Comparison of ENCODE assay signal across 1 cellular context in the genomic region with DNA sequence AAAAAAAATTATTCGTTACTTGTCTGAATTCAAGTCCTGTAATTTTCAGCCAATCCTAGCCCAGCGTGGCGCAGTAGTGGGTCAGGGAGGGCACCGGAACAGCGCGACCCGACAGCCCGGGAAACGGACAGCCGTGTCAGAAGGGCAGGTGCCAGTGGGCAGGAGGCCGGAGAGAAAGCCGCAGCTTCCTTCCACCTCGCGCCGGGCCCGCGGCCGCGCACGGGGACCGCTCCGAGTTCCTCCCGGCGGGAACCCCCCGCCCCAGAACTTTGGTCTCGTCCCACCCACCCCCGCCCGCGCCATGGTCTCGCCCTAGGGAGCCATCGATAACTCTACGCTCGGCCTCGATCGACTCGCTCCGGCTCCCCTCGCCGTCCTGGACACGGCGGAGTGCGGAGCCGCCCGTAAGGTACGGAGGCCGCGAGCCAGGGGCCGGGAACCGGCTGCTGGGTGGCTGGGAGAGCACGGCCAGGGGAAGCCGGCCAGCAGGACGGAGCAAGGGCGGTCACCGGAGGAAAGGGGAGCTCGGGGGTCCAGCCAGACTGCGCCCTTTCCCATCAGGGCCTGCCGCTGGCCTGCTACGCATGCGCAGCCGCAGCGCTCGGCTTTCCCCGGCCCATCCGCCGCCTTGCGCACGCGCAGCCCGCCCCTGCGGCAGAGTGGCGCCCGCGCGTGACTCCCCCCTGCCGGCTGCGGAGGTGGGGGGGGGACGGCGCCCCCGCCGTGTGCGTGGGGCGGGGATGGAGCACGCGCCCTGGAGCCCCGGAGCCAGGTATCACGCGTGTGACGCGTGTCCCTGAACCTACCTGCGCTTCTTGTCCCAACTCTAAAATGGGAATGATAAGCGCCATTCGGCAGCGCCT.
TF ChIP-seq lines count a peak whose summit lies in the region.

A gene with protein sequence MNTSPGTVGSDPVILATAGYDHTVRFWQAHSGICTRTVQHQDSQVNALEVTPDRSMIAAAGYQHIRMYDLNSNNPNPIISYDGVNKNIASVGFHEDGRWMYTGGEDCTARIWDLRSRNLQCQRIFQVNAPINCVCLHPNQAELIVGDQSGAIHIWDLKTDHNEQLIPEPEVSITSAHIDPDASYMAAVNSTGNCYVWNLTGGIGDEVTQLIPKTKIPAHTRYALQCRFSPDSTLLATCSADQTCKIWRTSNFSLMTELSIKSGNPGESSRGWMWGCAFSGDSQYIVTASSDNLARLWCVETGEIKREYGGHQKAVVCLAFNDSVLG (plus strand): TSS at position 351 of the 863 bp plus-strand sequence. CDS start 632 bp downstream, outside the sequence.

TF ChIP-seq in K562, 482 proteins besides CTCF, POLR2A, EP300 and RAD21 (continued from another document and continues in another):
- TF ChIP-seq, protein P1, sequence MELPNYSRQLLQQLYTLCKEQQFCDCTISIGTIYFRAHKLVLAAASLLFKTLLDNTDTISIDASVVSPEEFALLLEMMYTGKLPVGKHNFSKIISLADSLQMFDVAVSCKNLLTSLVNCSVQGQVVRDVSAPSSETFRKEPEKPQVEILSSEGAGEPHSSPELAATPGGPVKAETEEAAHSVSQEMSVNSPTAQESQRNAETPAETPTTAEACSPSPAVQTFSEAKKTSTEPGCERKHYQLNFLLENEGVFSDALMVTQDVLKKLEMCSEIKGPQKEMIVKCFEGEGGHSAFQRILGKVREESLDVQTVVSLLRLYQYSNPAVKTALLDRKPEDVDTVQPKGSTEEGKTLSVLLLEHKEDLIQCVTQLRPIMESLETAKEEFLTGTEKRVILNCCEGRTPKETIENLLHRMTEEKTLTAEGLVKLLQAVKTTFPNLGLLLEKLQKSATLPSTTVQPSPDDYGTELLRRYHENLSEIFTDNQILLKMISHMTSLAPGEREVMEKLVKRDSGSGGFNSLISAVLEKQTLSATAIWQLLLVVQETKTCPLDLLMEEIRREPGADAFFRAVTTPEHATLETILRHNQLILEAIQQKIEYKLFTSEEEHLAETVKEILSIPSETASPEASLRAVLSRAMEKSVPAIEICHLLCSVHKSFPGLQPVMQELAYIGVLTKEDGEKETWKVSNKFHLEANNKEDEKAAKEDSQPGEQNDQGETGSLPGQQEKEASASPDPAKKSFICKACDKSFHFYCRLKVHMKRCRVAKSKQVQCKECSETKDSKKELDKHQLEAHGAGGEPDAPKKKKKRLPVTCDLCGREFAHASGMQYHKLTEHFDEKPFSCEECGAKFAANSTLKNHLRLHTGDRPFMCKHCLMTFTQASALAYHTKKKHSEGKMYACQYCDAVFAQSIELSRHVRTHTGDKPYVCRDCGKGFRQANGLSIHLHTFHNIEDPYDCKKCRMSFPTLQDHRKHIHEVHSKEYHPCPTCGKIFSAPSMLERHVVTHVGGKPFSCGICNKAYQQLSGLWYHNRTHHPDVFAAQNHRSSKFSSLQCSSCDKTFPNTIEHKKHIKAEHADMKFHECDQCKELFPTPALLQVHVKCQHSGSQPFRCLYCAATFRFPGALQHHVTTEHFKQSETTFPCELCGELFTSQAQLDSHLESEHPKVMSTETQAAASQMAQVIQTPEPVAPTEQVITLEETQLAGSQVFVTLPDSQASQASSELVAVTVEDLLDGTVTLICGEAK (IDR thresholded peaks at IDR 0.05): 0 out of 2 replicates have a peak, but pooled peaks have one; percentile 42
- TF ChIP-seq, protein P1 (CRISPR knock-in tag; IDR thresholded peaks at IDR 0.05): no peak
- TF ChIP-seq PRMT5 (CRISPR knock-in tag; IDR thresholded peaks at IDR 0.05) (no peak), ZNF507 (tag; conservative IDR thresholded peaks at IDR 0.05) (no peak), EGR1 (conservative IDR thresholded peaks at IDR 0.05) (peak; percentile 93), THAP7 (CRISPR knock-in tag; IDR thresholded peaks at IDR 0.05) (no peak), CHCHD3 (CRISPR knock-in tag; IDR thresholded peaks at IDR 0.05) (no peak), ZNF655 (CRISPR knock-in tag; IDR thresholded peaks at IDR 0.05) (no peak), ZFP36 (IDR thresholded peaks at IDR 0.05; ENCODE audit: low read depth, low read length, partially characterized antibody) (no peak), JUNB (CRISPR knock-in tag; conservative IDR thresholded peaks at IDR 0.05) (0 out of 2 replicates have a peak, but pooled peaks have one; percentile 20), CCNT2 (IDR thresholded peaks at IDR 0.05; ENCODE audit: borderline replicate concordance, extremely low read depth, insufficient read length, low read depth, low read length) (peak; percentile 76), SRSF1 (IDR thresholded peaks at IDR 0.05; ENCODE audit: low read depth, low read length) (no peak), CEBPG (CRISPR knock-in tag; IDR thresholded peaks at IDR 0.05) (no peak; the same call in 1 of the 2 replicates), CEBPG (tag; conservative IDR thresholded peaks at IDR 0.05 in 1 of 2, IDR thresholded peaks at IDR 0.05 in 1 of 2) (no peak), ZNF24 (IDR thresholded peaks at IDR 0.05) (no peak; the same call in 1 of the 2 replicates), CHAMP1 (IDR thresholded peaks at IDR 0.05) (no peak), C11orf30 (IDR thresholded peaks at IDR 0.05; ENCODE audit: low read depth) (peak; percentile 83), NR1H2 (CRISPR knock-in tag; IDR thresholded peaks at IDR 0.05) (peak; percentile 82; the same call in 1 of the 2 replicates), BRF2 (IDR thresholded peaks at IDR 0.05; ENCODE audit: borderline replicate concordance, insufficient read depth, insufficient read length) (no peak), BRF1 (IDR thresholded peaks at IDR 0.05; ENCODE audit: borderline replicate concordance, extremely low read depth, insufficient read length) (no peak), ZNF12 (CRISPR knock-in tag; IDR thresholded peaks at IDR 0.05) (no peak; the same call in 1 of the 2 replicates), LCOR (CRISPR knock-in tag; IDR thresholded peaks at IDR 0.05) (no peak), ZBTB8A (IDR thresholded peaks at IDR 0.05; ENCODE audit: partially characterized antibody) (no peak), MEIS2 (IDR thresholded peaks at IDR 0.05; ENCODE audit: partially characterized antibody) (peak; percentile 99)
- TF ChIP-seq, protein P2, sequence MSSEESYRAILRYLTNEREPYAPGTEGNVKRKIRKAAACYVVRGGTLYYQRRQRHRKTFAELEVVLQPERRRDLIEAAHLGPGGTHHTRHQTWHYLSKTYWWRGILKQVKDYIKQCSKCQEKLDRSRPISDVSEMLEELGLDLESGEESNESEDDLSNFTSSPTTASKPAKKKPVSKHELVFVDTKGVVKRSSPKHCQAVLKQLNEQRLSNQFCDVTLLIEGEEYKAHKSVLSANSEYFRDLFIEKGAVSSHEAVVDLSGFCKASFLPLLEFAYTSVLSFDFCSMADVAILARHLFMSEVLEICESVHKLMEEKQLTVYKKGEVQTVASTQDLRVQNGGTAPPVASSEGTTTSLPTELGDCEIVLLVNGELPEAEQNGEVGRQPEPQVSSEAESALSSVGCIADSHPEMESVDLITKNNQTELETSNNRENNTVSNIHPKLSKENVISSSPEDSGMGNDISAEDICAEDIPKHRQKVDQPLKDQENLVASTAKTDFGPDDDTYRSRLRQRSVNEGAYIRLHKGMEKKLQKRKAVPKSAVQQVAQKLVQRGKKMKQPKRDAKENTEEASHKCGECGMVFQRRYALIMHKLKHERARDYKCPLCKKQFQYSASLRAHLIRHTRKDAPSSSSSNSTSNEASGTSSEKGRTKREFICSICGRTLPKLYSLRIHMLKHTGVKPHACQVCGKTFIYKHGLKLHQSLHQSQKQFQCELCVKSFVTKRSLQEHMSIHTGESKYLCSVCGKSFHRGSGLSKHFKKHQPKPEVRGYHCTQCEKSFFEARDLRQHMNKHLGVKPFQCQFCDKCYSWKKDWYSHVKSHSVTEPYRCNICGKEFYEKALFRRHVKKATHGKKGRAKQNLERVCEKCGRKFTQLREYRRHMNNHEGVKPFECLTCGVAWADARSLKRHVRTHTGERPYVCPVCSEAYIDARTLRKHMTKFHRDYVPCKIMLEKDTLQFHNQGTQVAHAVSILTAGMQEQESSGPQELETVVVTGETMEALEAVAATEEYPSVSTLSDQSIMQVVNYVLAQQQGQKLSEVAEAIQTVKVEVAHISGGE (CRISPR knock-in tag; IDR thresholded peaks at IDR 0.05): peak in 1 of 3 experiments; percentile 36; a peak in 1 of 6 replicates
- TF ChIP-seq, protein P3, sequence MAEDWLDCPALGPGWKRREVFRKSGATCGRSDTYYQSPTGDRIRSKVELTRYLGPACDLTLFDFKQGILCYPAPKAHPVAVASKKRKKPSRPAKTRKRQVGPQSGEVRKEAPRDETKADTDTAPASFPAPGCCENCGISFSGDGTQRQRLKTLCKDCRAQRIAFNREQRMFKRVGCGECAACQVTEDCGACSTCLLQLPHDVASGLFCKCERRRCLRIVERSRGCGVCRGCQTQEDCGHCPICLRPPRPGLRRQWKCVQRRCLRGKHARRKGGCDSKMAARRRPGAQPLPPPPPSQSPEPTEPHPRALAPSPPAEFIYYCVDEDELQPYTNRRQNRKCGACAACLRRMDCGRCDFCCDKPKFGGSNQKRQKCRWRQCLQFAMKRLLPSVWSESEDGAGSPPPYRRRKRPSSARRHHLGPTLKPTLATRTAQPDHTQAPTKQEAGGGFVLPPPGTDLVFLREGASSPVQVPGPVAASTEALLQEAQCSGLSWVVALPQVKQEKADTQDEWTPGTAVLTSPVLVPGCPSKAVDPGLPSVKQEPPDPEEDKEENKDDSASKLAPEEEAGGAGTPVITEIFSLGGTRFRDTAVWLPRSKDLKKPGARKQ (CRISPR knock-in tag; IDR thresholded peaks at IDR 0.05): no peak
- TF ChIP-seq, protein P4, sequence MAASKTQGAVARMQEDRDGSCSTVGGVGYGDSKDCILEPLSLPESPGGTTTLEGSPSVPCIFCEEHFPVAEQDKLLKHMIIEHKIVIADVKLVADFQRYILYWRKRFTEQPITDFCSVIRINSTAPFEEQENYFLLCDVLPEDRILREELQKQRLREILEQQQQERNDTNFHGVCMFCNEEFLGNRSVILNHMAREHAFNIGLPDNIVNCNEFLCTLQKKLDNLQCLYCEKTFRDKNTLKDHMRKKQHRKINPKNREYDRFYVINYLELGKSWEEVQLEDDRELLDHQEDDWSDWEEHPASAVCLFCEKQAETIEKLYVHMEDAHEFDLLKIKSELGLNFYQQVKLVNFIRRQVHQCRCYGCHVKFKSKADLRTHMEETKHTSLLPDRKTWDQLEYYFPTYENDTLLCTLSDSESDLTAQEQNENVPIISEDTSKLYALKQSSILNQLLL (CRISPR knock-in tag; IDR thresholded peaks at IDR 0.05; ENCODE audit: borderline replicate concordance): no peak
